ENCODE assay signal across 9 cellular contexts in the genomic region with DNA sequence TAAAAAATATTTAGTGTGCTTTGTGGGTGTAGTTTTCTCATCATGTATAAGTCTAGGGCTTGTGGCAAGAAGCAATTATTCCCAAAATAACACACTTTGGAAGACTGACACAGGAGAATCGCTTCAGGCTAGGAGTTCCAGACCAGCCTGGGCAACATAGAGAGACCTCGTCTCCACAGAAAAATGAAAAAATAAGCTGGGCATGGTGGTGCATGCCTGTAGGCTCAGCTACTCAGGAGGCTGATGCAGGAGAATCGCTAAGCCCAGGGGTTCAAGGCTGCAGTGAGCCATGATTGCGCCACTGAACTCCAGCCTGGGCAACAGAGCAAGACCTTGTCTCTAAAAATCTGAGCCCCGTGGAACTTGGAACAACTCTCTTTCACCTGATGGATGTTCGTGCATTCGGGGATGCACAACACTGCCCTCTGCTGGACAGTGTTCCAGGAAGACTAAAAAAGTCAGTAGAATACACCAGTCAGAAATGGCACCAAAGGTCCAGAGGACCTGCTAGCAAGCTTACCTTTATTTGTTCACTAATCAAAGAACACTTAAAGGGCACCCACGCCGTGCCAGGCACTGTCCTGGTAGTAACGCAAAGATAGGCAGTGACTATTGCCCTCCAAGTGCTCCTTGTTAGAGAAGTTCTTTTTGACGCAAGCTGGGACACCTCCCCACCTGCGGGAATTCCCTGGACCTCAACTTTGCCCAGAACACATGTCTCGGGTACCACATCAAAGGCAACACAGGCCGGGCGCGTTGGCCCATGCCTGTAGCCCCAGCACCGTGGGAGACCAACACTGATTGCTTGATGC.
DNase-seq lines count a peak whose midpoint lies in the region; ATAC-seq and TF ChIP-seq lines count a peak whose summit lies in the region.
"Had no signal": no experiment of that assay in that cellular context is flagged by ENCODE, and none has a peak within 500 bp of the region (broad histone marks: within the 10 kb centered on the region; RNA-seq: fewer than 3 reads in every experiment).

No MANE protein-coding gene starts in this region.

- H3K4me1 ChIP-seq in ascending aorta: no peaks in the 10 kb centered on the region

- H3K27ac Mint-ChIP-seq in activated naive CD8-positive, alpha-beta T cell treated with anti-CD3 and anti-CD28 coated beads, Interleukin-2, amount 10 ng/mL, durations not matched to agents 7 days and 5 days: no peak overlapping the region
- H3K27ac Mint-ChIP-seq: dendritic cell treated with granulocyte-macrophage colony-stimulating factor and Interleukin-4, amounts not matched to agents 40 ng/mL and 50 ng/mL, for 4 days had no signal

- no peak overlapping the region for H3K4me3 ChIP-seq in GM06990 (replicated peaks; ENCODE audit: low read depth, low read length)
- no peak overlapping the region for H3K4me3 ChIP-seq in ascending aorta

- no peaks in the 10 kb centered on the region for H3K27me3 ChIP-seq in GM06990 (replicated peaks; ENCODE audit: control insufficient read depth, insufficient read depth, low read length)
- no peaks in the 10 kb centered on the region for H3K27me3 ChIP-seq in ascending aorta

- TF ChIP-seq CTCF in GM06990 (IDR thresholded peaks at IDR 0.05; ENCODE audit: insufficient read depth, low read length, poor library complexity, severe bottlenecking) (peak; percentile 75), ascending aorta (IDR thresholded peaks at IDR 0.05) (peak in 1 of 3 experiments; percentile 33)

- peaks cover 6% of the 10 kb centered on the region for H3K9me3 Mint-ChIP-seq in activated naive CD8-positive, alpha-beta T cell treated with anti-CD3 and anti-CD28 coated beads, Interleukin-2, amount 10 ng/mL, durations not matched to agents 7 days and 5 days

- intact Hi-C loops in left cardiac atrium (cut with DNase I) (loop anchor here in 1 of 2 donors (2.0 kb wide), 1 partner anchor 741 kb away; no protein-coding TSS in a partner anchor), sciatic nerve (cut with DNase I) (no loop called here), ascending aorta (cut with DNase I) (no loop called here)

- H3K4me3 Mint-ChIP-seq in activated naive CD8-positive, alpha-beta T cell treated with anti-CD3 and anti-CD28 coated beads, Interleukin-2, amount 10 ng/mL, durations not matched to agents 7 days and 5 days: no peak overlapping the region
- H3K4me3 Mint-ChIP-seq: dendritic cell treated with granulocyte-macrophage colony-stimulating factor and Interleukin-4, amounts not matched to agents 40 ng/mL and 50 ng/mL, for 4 days had no signal

- POLR2A ChIA-PET in activated naive CD8-positive, alpha-beta T cell treated with anti-CD3 and anti-CD28 coated beads, Interleukin-2, amount 10 ng/mL, durations not matched to agents 7 days and 5 days (lab: Charles Lee): no interaction called here

- H3K36me3 ChIP-seq in GM06990 (ENCODE audit: control insufficient read depth, insufficient read depth, low read length) (no peaks in the 10 kb centered on the region), ascending aorta (no peaks in the 10 kb centered on the region)

- H3K36me3 Mint-ChIP-seq in activated naive CD8-positive, alpha-beta T cell treated with anti-CD3 and anti-CD28 coated beads, Interleukin-2, amount 10 ng/mL, durations not matched to agents 7 days and 5 days: no peaks in the 10 kb centered on the region

- H3K4me1 Mint-ChIP-seq in activated naive CD8-positive, alpha-beta T cell treated with anti-CD3 and anti-CD28 coated beads, Interleukin-2, amount 10 ng/mL, durations not matched to agents 7 days and 5 days: no peaks in the 10 kb centered on the region

- DNase-seq in GM06990 (ENCODE audit: extremely low read depth, insufficient read length): peak; percentile 48
- peak; percentile 77 for DNase-seq in HuH-7 (ENCODE audit: low spot score)
- peak; percentile 54 for DNase-seq in RKO (ENCODE audit: low spot score)
- DNase-seq in activated naive CD8-positive, alpha-beta T cell treated with anti-CD3 and anti-CD28 coated beads, Interleukin-2, amount 10 ng/mL, durations not matched to agents 7 days and 5 days: peak; percentile 44
- DNase-seq in left cardiac atrium: peak; percentile 57
- DNase-seq in sciatic nerve (ENCODE audit: low spot score): peak; percentile 76
- DNase-seq in ascending aorta (ENCODE audit: low spot score in 2 of 2): no peak

- H3K9me3 ChIP-seq in ascending aorta: peaks cover 16 to 18% of the 10 kb centered on the region in 2 donors

- ATAC-seq in activated naive CD8-positive, alpha-beta T cell treated with anti-CD3 and anti-CD28 coated beads, Interleukin-2, amount 10 ng/mL, durations not matched to agents 7 days and 5 days (ENCODE audit: low read depth): no peak
- peak in 1 of 2 donors; percentile 46 for ATAC-seq in left cardiac atrium
- ATAC-seq in sciatic nerve: no peak
- ATAC-seq in GM18498 (IDR thresholded peaks at IDR 0.05; ENCODE audit: unreplicated experiment): no peak

- H3K27me3 Mint-ChIP-seq in activated naive CD8-positive, alpha-beta T cell treated with anti-CD3 and anti-CD28 coated beads, Interleukin-2, amount 10 ng/mL, durations not matched to agents 7 days and 5 days: no peaks in the 10 kb centered on the region
- H3K27me3 Mint-ChIP-seq: dendritic cell treated with granulocyte-macrophage colony-stimulating factor and Interleukin-4, amounts not matched to agents 40 ng/mL and 50 ng/mL, for 4 days had no signal

- H3K27ac ChIP-seq in ascending aorta: no peak overlapping the region

Comparison
In these comparisons a context has a peak if more than half of its experiments do, and no peak if none do; other contexts are left out.
1. DNase-seq: peak in GM06990 (single experiment), HuH-7 (single experiment), RKO (single experiment), activated naive CD8-positive, alpha-beta T cell treated with anti-CD3 and anti-CD28 coated beads, Interleukin-2, amount 10 ng/mL, durations not matched to agents 7 days and 5 days (single experiment), left cardiac atrium (single experiment) and sciatic nerve (single experiment); none in ascending aorta (0 of 2).